ENCODE assay signal across 22 cellular contexts in the genomic region with DNA sequence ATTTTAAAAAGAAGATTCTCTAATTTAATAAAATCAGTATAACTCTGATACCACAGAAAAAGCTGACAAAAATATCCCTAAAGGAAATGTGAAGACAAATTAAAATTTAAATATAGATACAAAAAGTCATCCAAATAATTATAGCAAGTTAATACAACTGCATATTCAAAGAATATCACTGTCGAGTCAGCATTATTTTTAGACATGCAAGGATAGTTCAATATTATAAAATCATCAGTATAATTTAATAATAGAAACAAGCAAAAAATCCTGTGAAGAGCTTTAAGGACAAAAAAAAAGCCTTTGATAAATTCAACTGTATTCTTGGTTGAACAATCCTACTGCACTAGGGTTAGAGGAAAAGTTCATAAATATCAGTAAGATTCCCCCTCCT.
"Had no signal": no experiment of that assay in that cellular context is flagged by ENCODE, and none has a peak within 500 bp of the region (broad histone marks: within the 10 kb centered on the region; RNA-seq: fewer than 3 reads in every experiment).

No MANE protein-coding gene starts in this region.

- DNase-seq: natural killer cell, occipital lobe, ovary, posterior cingulate gyrus, psoas muscle, right cardiac atrium, spleen, substantia nigra, upper lobe of right lung, uterus had no signal

- H3K27me3 ChIP-seq: ovary, spleen, testis, tibial artery, transverse colon, upper lobe of right lung, uterus had no signal

- ATAC-seq: psoas muscle; right cardiac atrium; sciatic nerve; stimulated activated memory B cell treated with anti-CD40 and anti-IgM and Interleukin-4, amounts not matched to agents 10 μg/mL and 1 μg/mL and 100 μg/mL, for 72 hours; stimulated activated naive CD8-positive, alpha-beta T cell treated with anti-CD3 and anti-CD28 coated beads, Interleukin-15, amount 100 ng/mL, for 72 hours; stimulated activated naive CD8-positive, alpha-beta T cell treated with anti-CD3 and anti-CD28 coated beads, Interleukin-15, Interleukin-2, amounts not matched to agents 100 U/mL and 50 U/mL, for 24 hours had no signal

- H3K9ac ChIP-seq: neural progenitor cell, parathyroid adenoma had no signal

- H3K4me3 ChIP-seq: neural progenitor cell, ovary, psoas muscle, skin epidermis, smooth muscle cell, spleen, suprapubic skin, testis, tibial artery, transverse colon, upper lobe of right lung, uterus had no signal

- H3K9me3 ChIP-seq: ovary, psoas muscle, spleen, suprapubic skin, testis, transverse colon, upper lobe of right lung, uterus had no signal

- H3K27ac ChIP-seq: neural progenitor cell, ovary, parathyroid adenoma, psoas muscle, skin epidermis, spleen, suprapubic skin, testis, tibial artery, transverse colon, upper lobe of right lung, uterus had no signal

- H3K4me2 ChIP-seq: neural progenitor cell, smooth muscle cell had no signal

- H3K4me1 ChIP-seq: neural progenitor cell, parathyroid adenoma, psoas muscle, suprapubic skin, testis, tibial artery, transverse colon, upper lobe of right lung, uterus had no signal

- H3K79me2 ChIP-seq: parathyroid adenoma had no signal

- H2AFZ ChIP-seq: parathyroid adenoma had no signal

- H3K36me3 ChIP-seq: neural progenitor cell, ovary, spleen, suprapubic skin, tibial artery, transverse colon, upper lobe of right lung, uterus had no signal
